8 cellular contexts compared by ENCODE assay signal in genomic region chr2:8393506-8393905, GRCh38.
"Had no signal": no experiment of that assay in that cellular context is flagged by ENCODE, and none has a peak within 500 bp of the region (broad histone marks: within the 10 kb centered on the region; RNA-seq: fewer than 3 reads in every experiment).

No MANE protein-coding gene starts in this region.

- H3K9ac ChIP-seq: KMS-11 had no signal

- H3K4me2 ChIP-seq: GM23338, KMS-11 had no signal

- H3K27ac ChIP-seq: HL-60, KMS-11 had no signal

- H3K9me3 Mint-ChIP-seq: IgD-negative memory B cell had no signal

- H3K4me1 ChIP-seq: HAP-1 had no signal

- H3K27ac Mint-ChIP-seq: GM23338, HFFc6, IgD-negative memory B cell had no signal

- H3K4me3 Mint-ChIP-seq: GM23338, HFFc6, IgD-negative memory B cell had no signal

- H3K36me3 ChIP-seq: HAP-1 had no signal

- ATAC-seq: GM23338, HCT116 had no signal

- H3K36me3 Mint-ChIP-seq: IgD-negative memory B cell had no signal

- H2AFZ ChIP-seq: GM23338 had no signal

- H3K4me3 ChIP-seq: GM23338, HAP-1 had no signal

- DNase-seq: H7, HFFc6 had no signal

- H3K9me3 ChIP-seq: HAP-1 had no signal
